17 cellular contexts compared by ENCODE assay signal in genomic region chr7:123131140-123131539, GRCh38.
"Had no signal": no experiment of that assay in that cellular context is flagged by ENCODE, and none has a peak within 500 bp of the region (broad histone marks: within the 10 kb centered on the region; RNA-seq: fewer than 3 reads in every experiment).

No MANE protein-coding gene starts in this region.

- H3K36me3 ChIP-seq: lower lobe of right lung, neutrophil had no signal

- H3K9me3 Mint-ChIP-seq: activated B cell treated with CpG ODN at 0.5 μM for 24 hours; activated CD4-positive, alpha-beta T cell treated with anti-CD3 and anti-CD28 coated beads, Interleukin-2, amount 10 ng/mL, durations not matched to agents 7 days and 5 days; activated T-helper 2 cell treated with anti-CD3 and anti-CD28 coated beads, Interferon-gamma antibody, Interleukin-2, Interleukin-4, amounts not matched to agents 10 μg/mL and 5 μg/mL and 100 μg/mL, durations not matched to agents 14 hours and 24 hours and 36 hours; mesothelial cell of epicardium had no signal

- H3K9me3 ChIP-seq: body of pancreas, lower lobe of right lung, neutrophil had no signal

- H3K27ac ChIP-seq: body of pancreas, foreskin keratinocyte, lower lobe of right lung, neutrophil had no signal

- DNase-seq: activated B cell treated with CpG ODN at 0.5 μM for 24 hours; activated CD4-positive, alpha-beta T cell treated with anti-CD3 and anti-CD28 coated beads, Interleukin-2, amount 10 ng/mL, durations not matched to agents 7 days and 5 days; activated naive CD4-positive, alpha-beta T cell treated with anti-CD3 and anti-CD28 coated beads, Interleukin-2, amount 50 U/mL, for 16 hours; activated T-cell treated with anti-CD3 and anti-CD28 coated beads for 4 hours; body of pancreas; foreskin keratinocyte; left cardiac atrium; lower lobe of right lung; naive B cell; posterior cingulate gyrus; stimulated activated naive CD4-positive, alpha-beta T cell treated with Interleukin-2 at 50 U/mL for 16 hours; T-helper 17 cell; trophoblast cell had no signal

- H3K27me3 Mint-ChIP-seq: activated B cell treated with CpG ODN at 0.5 μM for 24 hours; activated CD4-positive, alpha-beta T cell treated with anti-CD3 and anti-CD28 coated beads, Interleukin-2, amount 10 ng/mL, durations not matched to agents 7 days and 5 days; central memory CD8-positive, alpha-beta T cell; naive B cell; T-helper 17 cell had no signal

- H3K4me3 ChIP-seq: body of pancreas, lower lobe of right lung had no signal

- H3K4me1 Mint-ChIP-seq: activated B cell treated with CpG ODN at 0.5 μM for 24 hours; activated CD4-positive, alpha-beta T cell treated with anti-CD3 and anti-CD28 coated beads, Interleukin-2, amount 10 ng/mL, durations not matched to agents 7 days and 5 days; central memory CD8-positive, alpha-beta T cell; mesothelial cell of epicardium; naive B cell; T-helper 17 cell had no signal

- H3K36me3 Mint-ChIP-seq: mesothelial cell of epicardium, naive B cell had no signal

- H3K4me1 ChIP-seq: body of pancreas, foreskin keratinocyte, lower lobe of right lung had no signal

- H3K27me3 ChIP-seq: body of pancreas, foreskin keratinocyte, neutrophil had no signal

- H3K27ac Mint-ChIP-seq: activated B cell treated with CpG ODN at 0.5 μM for 24 hours; activated CD4-positive, alpha-beta T cell treated with anti-CD3 and anti-CD28 coated beads, Interleukin-2, amount 10 ng/mL, durations not matched to agents 7 days and 5 days; activated T-helper 2 cell treated with anti-CD3 and anti-CD28 coated beads, Interferon-gamma antibody, Interleukin-2, Interleukin-4, amounts not matched to agents 10 μg/mL and 5 μg/mL and 100 μg/mL, durations not matched to agents 14 hours and 24 hours and 36 hours; mesothelial cell of epicardium; naive B cell; T-helper 17 cell had no signal

- H3K4me3 Mint-ChIP-seq: activated B cell treated with CpG ODN at 0.5 μM for 24 hours; activated CD4-positive, alpha-beta T cell treated with anti-CD3 and anti-CD28 coated beads, Interleukin-2, amount 10 ng/mL, durations not matched to agents 7 days and 5 days; central memory CD8-positive, alpha-beta T cell; mesothelial cell of epicardium; naive B cell; T-helper 17 cell had no signal
